ENCODE assay signal across 30 cellular contexts in genomic region chrX:150599226-150599625, GRCh38. TPM values are rescaled to one million over a fixed set of nuclear protein-coding genes. Genes with fewer than 3 reads are reported as not detected.
DNase-seq lines count a peak whose midpoint lies in the region; ATAC-seq, FAIRE-seq and TF ChIP-seq lines count a peak whose summit lies in the region.
"Had no signal": no experiment of that assay in that cellular context is flagged by ENCODE, and none has a peak within 500 bp of the region (broad histone marks: within the 10 kb centered on the region; RNA-seq: fewer than 3 reads in every experiment).

No MANE protein-coding gene starts in this region.

- POLR2A ChIA-PET in H1 (lab: Charles Lee; ENCODE audit: partially characterized antibody) = no interaction called here

- no peak overlapping the region for H2AK5ac ChIP-seq in H1 (ENCODE audit: low read depth, low read length)

- DNase-seq in H7 (peak; percentile 8), SK-MEL-5 (ENCODE audit: low read depth, low spot score) (peak; percentile 1), H1 (ENCODE audit: low read depth in 1 of 2, low spot score in 2 of 2) (no peak), hepatic stellate cell (ENCODE audit: low spot score) (no peak), CD1c-positive myeloid dendritic cell (ENCODE audit: extremely low spot score) (no peak), gastrocnemius medialis (no peak)
- DNase-seq: Caco-2; CD4-positive, alpha-beta memory T cell; DMS79 treated with DMSO at 0.1 percent for 48 hours; GOT3; IMR-90; NCI-H1048; NCI-H1417 treated with DMSO at 0.1 percent for 48 hours; NCI-H1694 treated with DMSO at 0.1 percent for 48 hours; NCI-H2081 treated with DMSO at 0.1 percent for 48 hours; NCI-H2171; NCI-H226; NCI-H510A; NCI-H69; SIG-M5; SK-N-SH; T-helper 17 cell had no signal

- H3K56ac ChIP-seq in H1 (replicated peaks; ENCODE audit: insufficient read length, low read depth, low read length) = no peak overlapping the region

- H3K4me1 ChIP-seq in H1 (replicated peaks in 1 of 4; ENCODE audit: control insufficient read depth in 3 of 4, insufficient read depth in 4 of 4, low read length in 3 of 4) (no peaks in the 10 kb centered on the region), gastrocnemius medialis (no peaks in the 10 kb centered on the region)
- H3K4me1 ChIP-seq: BLaER1, Caco-2 had no signal

- no peak overlapping the region for H3K4me3 ChIP-seq in H7 (ENCODE audit: insufficient read depth, low read depth, low read length)
- no peak overlapping the region for H3K4me3 ChIP-seq in H1 (ENCODE audit: extremely low read depth in 1 of 4, insufficient read depth in 2 of 4, low read depth in 3 of 4, low read length in 4 of 4)
- H3K4me3 ChIP-seq in gastrocnemius medialis = no peak overlapping the region
- H3K4me3 ChIP-seq: BLaER1 had no signal

- no peak for FAIRE-seq in H1 (lab: Jason Lieb, UNC)
- FAIRE-seq: A204.1, GM12891, HTR-8/SVneo, RCC 7860 had no signal

- H3K4ac ChIP-seq in H1 (replicated peaks; ENCODE audit: insufficient read length, low read depth, low read length) = no peak overlapping the region

- no peak overlapping the region for H3K18ac ChIP-seq in H1 (ENCODE audit: extremely low read depth, low read length)

- no peak overlapping the region for H2BK15ac ChIP-seq in H1 (ENCODE audit: low read length)

- TF ChIP-seq RAD21 in H1 (IDR thresholded peaks at IDR 0.05 in 1 of 2, conservative IDR thresholded peaks at IDR 0.05 in 1 of 2; ENCODE audit: low read depth in 2 of 2, low read length in 2 of 2) = no peak

- H3K23ac ChIP-seq in H1 (ENCODE audit: insufficient read length) = no peak overlapping the region

- no peaks in the 10 kb centered on the region for H3K79me2 ChIP-seq in H1 (ENCODE audit: control insufficient read depth in 1 of 2, insufficient read depth in 2 of 2, low read length in 2 of 2)

- no peak for TF ChIP-seq EP300 in H1 (IDR thresholded peaks at IDR 0.05; ENCODE audit: borderline replicate concordance in 1 of 2, low read depth in 2 of 2, low read length in 2 of 2)

- no peak overlapping the region for H3K4me2 ChIP-seq in H1 (ENCODE audit: insufficient read depth in 1 of 2, low read depth in 2 of 2, low read length in 2 of 2)
- H3K4me2 ChIP-seq: BLaER1, KMS-11, SK-N-SH had no signal

- in situ Hi-C loops in SK-MEL-5 (cut with HindIII; ENCODE audit: low pct_unique_long_range_greater_than_20kb, low sequenced_read_pairs) (no loop called here), gastrocnemius medialis (cut with MboI; ENCODE audit: low sequenced_read_pairs in 4 of 4) (loop anchor here in 1 of 4 donors (25.0 kb wide), 1 partner anchor 637 kb away; no protein-coding TSS in a partner anchor)

- no peak overlapping the region for H4K8ac ChIP-seq in H1 (ENCODE audit: extremely low read depth, insufficient read depth, low read length)

- H4K91ac ChIP-seq in H1 (replicated peaks; ENCODE audit: insufficient read length, low read length) = no peak overlapping the region

- no peak overlapping the region for H2BK120ac ChIP-seq in H1 (replicated peaks; ENCODE audit: low read depth, low read length)

- no peaks in the 10 kb centered on the region for H3K23me2 ChIP-seq in H1 (ENCODE audit: low read depth, low read length)

- TF ChIP-seq POLR2A in H1 (IDR thresholded peaks at IDR 0.05; ENCODE audit: control extremely low read depth in 1 of 2, low read depth in 2 of 2, low read length in 2 of 2) (no peak), gastrocnemius medialis (IDR thresholded peaks at IDR 0.05) (no peak)

- H3K36me3 ChIP-seq in H7 (replicated peaks; ENCODE audit: control insufficient read depth, insufficient read depth, low read length) = no peaks in the 10 kb centered on the region
- peaks cover 0 to 3% (median 0%) of the 10 kb centered on the region in 4 experiments; a peak in 1 of 8 replicates for H3K36me3 ChIP-seq in H1 (ENCODE audit: control insufficient read depth in 2 of 4, insufficient read depth in 4 of 4, low read length in 3 of 4)
- H3K36me3 ChIP-seq in gastrocnemius medialis = no peaks in the 10 kb centered on the region

- H2BK12ac ChIP-seq in H1 (ENCODE audit: low read depth, low read length) = no peak overlapping the region

- no peak overlapping the region for H2BK5ac ChIP-seq in H1 (ENCODE audit: low read depth, low read length)

- H3K9me3 ChIP-seq in H1 (ENCODE audit: insufficient read depth in 2 of 2, low read depth in 1 of 2, low read length in 1 of 2) (no peaks in the 10 kb centered on the region), gastrocnemius medialis (no peaks in the 10 kb centered on the region)
- H3K9me3 ChIP-seq: BLaER1, Caco-2, SK-N-SH had no signal

- 100% methylated on average over 1 of the region's 1 CpG; no CpG with 5 or more reads in 1 of the 2 experiments for WGBS in H1 (ENCODE audit: extremely low coverage in 1 of 2, insufficient coverage in 1 of 2, insufficient read length in 1 of 2, insufficient replicate concordance in 2 of 2, low coverage in 1 of 2, low lambda C conversion rate in 2 of 2, missing lambda C conversion rate in 1 of 2), 2 experiments

- TF ChIP-seq CTCF in GM12873 (IDR thresholded peaks at IDR 0.05; ENCODE audit: insufficient read depth, low read depth, low read length, missing control alignments) = peak; percentile 14
- TF ChIP-seq CTCF in H1 (IDR thresholded peaks at IDR 0.05; ENCODE audit: control extremely low read depth in 1 of 3, insufficient read depth in 1 of 3, low read depth in 1 of 3, low read length in 3 of 3) = peak in 2 of 3 experiments; percentile 4 to 20; a peak in 2 of 4 replicates
- TF ChIP-seq CTCF in gastrocnemius medialis (IDR thresholded peaks at IDR 0.05 in 4 of 5, conservative IDR thresholded peaks at IDR 0.05 in 1 of 5) = no peak

- intact Hi-C loops in gastrocnemius medialis (cut with DNase I; ENCODE audit: low total_unique reads) = no loop called here

- H4K20me1 ChIP-seq in H1 (replicated peaks in 1 of 2; ENCODE audit: control insufficient read depth in 1 of 2, insufficient read depth in 2 of 2, low read length in 2 of 2) = no peaks in the 10 kb centered on the region

- ATAC-seq in HG03571 (IDR thresholded peaks at IDR 0.05; ENCODE audit: unreplicated experiment) = no peak
- ATAC-seq in gastrocnemius medialis = no peak
- ATAC-seq: T-helper 17 cell had no signal

- no peak overlapping the region for H2BK20ac ChIP-seq in H1 (ENCODE audit: low read length)

- CTCF ChIA-PET in H1 (lab: Charles Lee; ENCODE audit: partially characterized antibody) = interaction anchor here (1.0 to 4.0 kb wide), 5 partner anchors 11 to 55 kb away, joined by 3 to 15 read pairs (median 3); no protein-coding TSS in a partner anchor

- no peak overlapping the region for H2AFZ ChIP-seq in H1 (ENCODE audit: low read length)

- H3K14ac ChIP-seq in H1 (ENCODE audit: insufficient read length) = no peak overlapping the region

- no peaks in the 10 kb centered on the region for H3K79me1 ChIP-seq in H1 (ENCODE audit: low read depth, low read length)

- H3K27ac ChIP-seq in H1 (ENCODE audit: low read depth, low read length) (no peak overlapping the region), gastrocnemius medialis (no peak overlapping the region)
- H3K27ac ChIP-seq: BLaER1, KMS-11 had no signal

- no peak overlapping the region for H3K9ac ChIP-seq in H1 (replicated peaks in 1 of 4; ENCODE audit: extremely low read depth in 1 of 4, low read depth in 3 of 4, low read length in 3 of 4)
- H3K9ac ChIP-seq: BLaER1, KMS-11, SK-N-SH had no signal

- no peak overlapping the region for H4K5ac ChIP-seq in H1 (ENCODE audit: insufficient read length, low read depth, low read length)

- H3K27me3 ChIP-seq in H7 (ENCODE audit: control insufficient read depth, insufficient read depth, low read length) (no peaks in the 10 kb centered on the region), H1 (replicated peaks in 1 of 4; ENCODE audit: control insufficient read depth in 3 of 4, extremely low read depth in 1 of 4, insufficient read depth in 3 of 4, low read length in 3 of 4) (no peaks in the 10 kb centered on the region), gastrocnemius medialis (no peaks in the 10 kb centered on the region)
- H3K27me3 ChIP-seq: BLaER1 had no signal

TF ChIP-seq in H1, 55 proteins besides CTCF, POLR2A, EP300 and RAD21 (continues in another document):
- TF ChIP-seq CBX8 (IDR thresholded peaks at IDR 0.05; ENCODE audit: borderline replicate concordance, low read depth, low read length) = no peak
- TF ChIP-seq EGR1 (IDR thresholded peaks at IDR 0.05; ENCODE audit: borderline replicate concordance, low read depth, low read length) = no peak
- no peak for TF ChIP-seq TEAD4 (IDR thresholded peaks at IDR 0.05; ENCODE audit: low read depth, low read length)
- no peak for TF ChIP-seq BRCA1 (IDR thresholded peaks at IDR 0.05; ENCODE audit: low read depth, low read length)
- no peak for TF ChIP-seq RNF2 (IDR thresholded peaks at IDR 0.05; ENCODE audit: borderline replicate concordance, low read depth, low read length, missing control alignments, poor library complexity, severe bottlenecking)
- TF ChIP-seq SIX5 (IDR thresholded peaks at IDR 0.05; ENCODE audit: low read depth, low read length) = no peak
- TF ChIP-seq FOSL1 (IDR thresholded peaks at IDR 0.05; ENCODE audit: insufficient read depth, low read depth, low read length) = no peak
- TF ChIP-seq POU5F1 (IDR thresholded peaks at IDR 0.05; ENCODE audit: low read depth, low read length) = no peak
- TF ChIP-seq MAFK (IDR thresholded peaks at IDR 0.05; ENCODE audit: low read depth, low read length) = no peak
- no peak for TF ChIP-seq ASH2L (IDR thresholded peaks at IDR 0.05; ENCODE audit: low read length)
- TF ChIP-seq YY1 (IDR thresholded peaks at IDR 0.05; ENCODE audit: low read depth, low read length) = no peak
- TF ChIP-seq KDM5A (IDR thresholded peaks at IDR 0.05; ENCODE audit: low read length) = no peak
- no peak for TF ChIP-seq ZNF274 (IDR thresholded peaks at IDR 0.05; ENCODE audit: borderline replicate concordance, extremely low read depth, low read length)
- TF ChIP-seq SP1 (IDR thresholded peaks at IDR 0.05; ENCODE audit: low read depth, low read length) = no peak

RNA-seq across cellular contexts. Expression of gene MTM1, which starts 30.8 kb away (rescaled TPM):
- total RNA-seq in H7 (2014; rRNA removed; shearing (Covaris generic)) = 15.9 and 22.4 TPM in 2 replicates
- 9.5 TPM in 2 replicates for total RNA-seq in SK-MEL-5 (2014; rRNA removed; shearing (Covaris generic))
- polyA plus RNA-seq in SK-MEL-5 (2015; cell fraction: cytosol; rRNA removed) = 6.0 and 7.5 TPM in 2 replicates
- 5.6 and 7.2 TPM in 2 replicates for polyA plus RNA-seq in SK-MEL-5 (2015; cell fraction: nucleus; rRNA removed)
- total RNA-seq in H1 (2021; fragmentation: NEBNext Ultra II Directional; extraction: Animal tissue kit (Norgen Biotek cat#: 25700)) = 8.4 and 9.5 TPM in 2 replicates
- 1.7 and 2.3 TPM in 2 replicates for polyA plus RNA-seq in H1 (2011; rRNA removed)
- 3.2 TPM for polyA plus RNA-seq in H1 (2011; cell fraction: cytosol; rRNA removed)
- polyA plus RNA-seq in H1 (2011; cell fraction: nucleus; rRNA removed) = 2.3 TPM
- 3.3 to 8.4 TPM (median 4.5 TPM) in 4 replicates for polyA plus RNA-seq in H1 (2012, experiment 1 of 2)
- 0.30 TPM for polyA plus RNA-seq in H1 (2012, experiment 2 of 2)
- polyA plus RNA-seq in H1 (2013, experiment 1 of 2) = 3.2 TPM
- polyA plus RNA-seq in H1 (2013, experiment 2 of 2) = 3.3 TPM
- 4.7 and 8.4 TPM in 2 replicates for polyA minus RNA-seq in H1 (2011; rRNA and poly(A)+ RNA removed)
- 1.4 TPM for polyA minus RNA-seq in H1 (2011; cell fraction: cytosol; rRNA and poly(A)+ RNA removed)
- 7.0 TPM for polyA minus RNA-seq in H1 (2011; cell fraction: nucleus; rRNA and poly(A)+ RNA removed)
- 10 to 100 TPM in 3 of 4 donors, 1 to 10 TPM in 1; 6.3 to 18.1 (median 11.5) TPM for total RNA-seq in gastrocnemius medialis

Comparison
In these comparisons a context has a peak if more than half of its experiments do, and no peak if none do; other contexts are left out.
1. CTCF ChIP-seq: peak in GM12873 (single experiment) and H1 (2 of 3); none in gastrocnemius medialis (0 of 5).
2. DNase-seq: peak in H7 (single experiment) and SK-MEL-5 (single experiment); none in H1 (0 of 2), hepatic stellate cell (single experiment), CD1c-positive myeloid dendritic cell (single experiment) and gastrocnemius medialis (0 of 2).